14 cellular contexts compared by ENCODE assay signal in genomic region chr4:6517171-6517570, GRCh38. TPM values are rescaled to one million over a fixed set of nuclear protein-coding genes. Genes with fewer than 3 reads are reported as not detected.
DNase-seq lines count a peak whose midpoint lies in the region; ATAC-seq and TF ChIP-seq lines count a peak whose summit lies in the region.
"Had no signal": no experiment of that assay in that cellular context is flagged by ENCODE, and none has a peak within 500 bp of the region (broad histone marks: within the 10 kb centered on the region; RNA-seq: fewer than 3 reads in every experiment).

No MANE protein-coding gene starts in this region.

- H3K4me1 ChIP-seq in BLaER1, result peaks cover 12% of the 10 kb centered on the region
- H3K4me1 ChIP-seq in right atrium auricular region, result no peaks in the 10 kb centered on the region
- H3K4me1 ChIP-seq: Caco-2, HAP-1 had no signal

- H3K27me3 ChIP-seq in BLaER1 (no peaks in the 10 kb centered on the region), right atrium auricular region (no peaks in the 10 kb centered on the region)

- H3K9me3 ChIP-seq in BLaER1 (peaks cover 7% of the 10 kb centered on the region; the same call in 1 of the 2 replicates), right atrium auricular region (peaks cover 0 to 5% of the 10 kb centered on the region in 2 donors)
- H3K9me3 ChIP-seq: Caco-2, HAP-1 had no signal

- no peak overlapping the region for H3K27ac ChIP-seq in BLaER1
- peak overlapping the region; percentile 70 for H3K27ac ChIP-seq in angular gyrus (ENCODE audit: low read depth, low read length)
- H3K27ac ChIP-seq in right atrium auricular region, result peak overlapping the region; percentile 53 to 68
- H3K27ac ChIP-seq: C4-2B, GM23248, HL-60 had no signal

- no peak overlapping the region for H3K9ac ChIP-seq in BLaER1
- H3K9ac ChIP-seq: GM23248 had no signal

- H3K36me3 ChIP-seq in BLaER1, result no peaks in the 10 kb centered on the region
- H3K36me3 ChIP-seq in right atrium auricular region, result no peaks in the 10 kb centered on the region
- H3K36me3 ChIP-seq: HAP-1 had no signal

- intact Hi-C loops in posterior vena cava (cut with DNase I) (no loop called here), lower leg skin (cut with DNase I; ENCODE audit: low total_unique reads) (no loop called here)

- no peak for ATAC-seq in HG03521 (IDR thresholded peaks at IDR 0.05; ENCODE audit: unreplicated experiment)

- DNase-seq in right atrium auricular region (ENCODE audit: low spot score) (no peak), posterior vena cava (ENCODE audit: low spot score) (peak; percentile 34), lower leg skin (ENCODE audit: low spot score in 2 of 2) (no peak)
- no peak for DNase-seq in activated naive CD4-positive, alpha-beta T cell treated with Interleukin-2 at 50 U/mL for 16 hours
- DNase-seq: Caco-2; CD4-positive, alpha-beta T cell; GM23248 had no signal

- H4K20me1 ChIP-seq in BLaER1, result no peaks in the 10 kb centered on the region

- TF ChIP-seq CTCF in right atrium auricular region (IDR thresholded peaks at IDR 0.05) (no peak), lower leg skin (IDR thresholded peaks at IDR 0.05) (no peak)

- H3K4me3 ChIP-seq in BLaER1 (no peak overlapping the region), right atrium auricular region (no peak overlapping the region), lower leg skin (ENCODE audit: low read depth, poor library complexity, severe bottlenecking) (no peak overlapping the region)
- H3K4me3 ChIP-seq: GM23248, HAP-1 had no signal

- no peak for TF ChIP-seq POLR2A in lower leg skin (IDR thresholded peaks at IDR 0.05)

- WGBS in lower leg skin, 2 donors, result 70 to 79% methylated on average over 1 to 2 of the region's 2 CpGs

- H3K4me2 ChIP-seq in BLaER1, result peak overlapping the region; percentile 25

RNA-seq across cellular contexts. Expression of gene PPP2R2C, which starts 44.8 kb away (rescaled TPM):
- total RNA-seq in right atrium auricular region (1 to 10 TPM; 4.6 to 5.7 TPM), posterior vena cava (10 to 100 TPM in 1 of 2 donors, 1 to 10 TPM in 1; 3.9 to 18.3 TPM), lower leg skin (10 to 100 TPM; 50.7 to 81.3 (median 62.0) TPM)
- total RNA-seq: B cell; Caco-2; CD4-positive, alpha-beta T cell; GM23248 had no signal

RNA-seq across cellular contexts. Expression of gene MAN2B2, which starts 57.8 kb away (rescaled TPM):
- total RNA-seq in right atrium auricular region (10 to 100 TPM; 23.7 to 25.5 TPM), posterior vena cava (10 to 100 TPM; 23.7 to 36.3 TPM), lower leg skin (10 to 100 TPM; 14.1 to 33.7 (median 27.0) TPM)
